ENCODE assay signal across 8 cellular contexts in the genomic region with DNA sequence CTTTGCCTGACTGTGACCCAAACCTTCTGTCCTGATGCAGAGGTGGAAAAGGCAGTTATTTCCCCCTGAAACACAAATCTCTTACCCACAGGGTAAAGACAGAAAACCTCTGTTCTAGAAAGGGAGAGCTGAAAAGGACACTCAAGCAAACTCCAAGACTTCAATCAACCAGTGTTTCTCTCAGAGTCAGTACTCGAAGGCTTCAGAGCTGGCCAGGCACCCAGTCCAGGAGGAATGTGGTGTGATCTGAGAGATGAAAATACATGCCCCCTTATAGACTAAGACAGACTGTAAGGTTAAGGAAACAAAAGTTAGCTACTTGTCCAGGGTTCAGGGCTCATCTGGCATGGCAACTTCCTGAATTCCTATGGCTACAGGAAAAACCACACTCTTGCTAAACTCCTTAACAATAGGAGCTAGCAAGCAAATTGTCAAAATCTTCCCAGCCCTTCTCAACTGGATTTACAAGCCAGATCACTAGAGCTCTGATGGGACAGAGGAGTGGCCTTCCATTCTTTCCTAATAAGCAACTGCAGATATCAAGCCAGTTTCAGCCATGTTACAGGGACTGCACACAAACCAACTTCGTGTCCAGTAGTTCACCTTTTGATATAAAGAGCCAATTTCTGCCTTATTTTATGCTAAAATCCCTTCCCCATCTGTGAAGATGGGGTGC.
A peak's percentile ranks its signal among the peaks of the same experiment; 100 is the strongest.
DNase-seq lines count a peak whose midpoint lies in the region; TF ChIP-seq lines count a peak whose summit lies in the region.
"Not testable (repeated sequence)": the region's sequence is repeated elsewhere in the genome, so short reads cannot be mapped to it uniquely, and the experiment has no call there.

No MANE protein-coding gene starts in this region.

- not testable (repeated sequence) for H3K9me3 ChIP-seq in OCI-LY3 (ENCODE audit: insufficient read depth, low read length); hepatocyte (ENCODE audit: low read depth); neural progenitor cell (ENCODE audit: low read depth); transverse colon

- peak overlapping the region; percentile 36 for H3K4me2 ChIP-seq in OCI-LY3 (ENCODE audit: low read length)
- not testable (repeated sequence) for H3K4me2 ChIP-seq in hepatocyte, neural progenitor cell

- not testable (repeated sequence) for H3K4me3 ChIP-seq in OCI-LY3 (ENCODE audit: low read length); choroid plexus epithelial cell (ENCODE audit: low read depth, low read length); hepatocyte; neural progenitor cell; transverse colon

- H3K36me3 Mint-ChIP-seq in activated CD4-positive, alpha-beta T cell treated with anti-CD3 and anti-CD28 coated beads, Interleukin-2, amount 10 ng/mL, durations not matched to agents 24 days and 14 days (ENCODE audit: low read depth); activated naive CD8-positive, alpha-beta T cell; neural progenitor cell: not testable (repeated sequence)

- DNase-seq in EL: peak; percentile 21
- not testable (repeated sequence) for DNase-seq in activated CD4-positive, alpha-beta T cell treated with anti-CD3 and anti-CD28 coated beads, Interleukin-2, amount 10 ng/mL, durations not matched to agents 24 days and 14 days; hepatocyte (ENCODE audit: low spot score); neural progenitor cell (ENCODE audit: low spot score); transverse colon
- peak; percentile 31 for DNase-seq in choroid plexus epithelial cell (ENCODE audit: low read depth)

- not testable (repeated sequence) for TF ChIP-seq POLR2A in transverse colon (IDR thresholded peaks at IDR 0.05)

- not testable (repeated sequence) for H3K79me2 ChIP-seq in OCI-LY3 (ENCODE audit: low read length); hepatocyte; neural progenitor cell (ENCODE audit: low read depth)

- not testable (repeated sequence) for H3K36me3 ChIP-seq in OCI-LY3 (replicated peaks; ENCODE audit: low read depth, low read length); hepatocyte (replicated peaks; ENCODE audit: insufficient read depth, low read depth); neural progenitor cell; transverse colon

- peak overlapping the region; percentile 96 for H3K27ac Mint-ChIP-seq in activated CD4-positive, alpha-beta T cell treated with anti-CD3 and anti-CD28 coated beads, Interleukin-2, amount 10 ng/mL, durations not matched to agents 24 days and 14 days
- peak overlapping the region; percentile 99 for H3K27ac Mint-ChIP-seq in activated naive CD8-positive, alpha-beta T cell
- H3K27ac Mint-ChIP-seq in neural progenitor cell: not testable (repeated sequence)

- peaks cover 32% of the 10 kb centered on the region for H3K4me1 Mint-ChIP-seq in activated CD4-positive, alpha-beta T cell treated with anti-CD3 and anti-CD28 coated beads, Interleukin-2, amount 10 ng/mL, durations not matched to agents 24 days and 14 days
- H3K4me1 Mint-ChIP-seq in activated naive CD8-positive, alpha-beta T cell (ENCODE audit: low read depth): peaks cover 50% of the 10 kb centered on the region
- peaks cover 13% of the 10 kb centered on the region for H3K4me1 Mint-ChIP-seq in neural progenitor cell

- TF ChIP-seq EP300 in transverse colon (IDR thresholded peaks at IDR 0.05; ENCODE audit: low read depth): not testable (repeated sequence)

- not testable (repeated sequence) for H3F3A ChIP-seq in neural progenitor cell (ENCODE audit: low read depth)

- H2AFZ ChIP-seq in OCI-LY3 (ENCODE audit: low read depth, low read length) (0 out of 2 replicates have a peak overlapping the region, but pooled peaks have one; percentile 14), neural progenitor cell (replicated peaks) (peak overlapping the region; percentile 51)
- not testable (repeated sequence) for H2AFZ ChIP-seq in hepatocyte

- not testable (repeated sequence) for H3K9me3 Mint-ChIP-seq in activated CD4-positive, alpha-beta T cell treated with anti-CD3 and anti-CD28 coated beads, Interleukin-2, amount 10 ng/mL, durations not matched to agents 24 days and 14 days; activated naive CD8-positive, alpha-beta T cell (ENCODE audit: low read depth); neural progenitor cell

- H3K27ac ChIP-seq in OCI-LY3 (ENCODE audit: low read length); neural progenitor cell: not testable (repeated sequence)
- H3K27ac ChIP-seq in hepatocyte (peak overlapping the region; percentile 15), transverse colon (peak overlapping the region in 3 of 4 donors; percentile 25 to 48 (median 46))

- H4K20me1 ChIP-seq in OCI-LY3 (ENCODE audit: insufficient read depth, low read length); hepatocyte (ENCODE audit: insufficient read depth, poor library complexity, severe bottlenecking); neural progenitor cell (ENCODE audit: low read depth): not testable (repeated sequence)

- in situ Hi-C loops in transverse colon (cut with MboI; ENCODE audit: low pct_ligation_motif_present in 1 of 4, low pct_unique_long_range_greater_than_20kb in 1 of 4, low sequenced_read_pairs in 3 of 4): not testable (repeated sequence)

- not testable (repeated sequence) for H3K9me2 ChIP-seq in hepatocyte (replicated peaks; ENCODE audit: insufficient read depth)

- H3K27me3 ChIP-seq in OCI-LY3 (ENCODE audit: low read depth, low read length); hepatocyte; neural progenitor cell; transverse colon: not testable (repeated sequence)

- TF ChIP-seq CTCF in OCI-LY3 (IDR thresholded peaks at IDR 0.05; ENCODE audit: low read depth, low read length); choroid plexus epithelial cell (conservative IDR thresholded peaks at IDR 0.05; ENCODE audit: low read depth, low read length); hepatocyte (IDR thresholded peaks at IDR 0.05; ENCODE audit: poor library complexity); neural progenitor cell (IDR thresholded peaks at IDR 0.05); transverse colon (IDR thresholded peaks at IDR 0.05): not testable (repeated sequence)

- not testable (repeated sequence) for H3K9ac ChIP-seq in OCI-LY3 (ENCODE audit: low read length); neural progenitor cell

- intact Hi-C loops in activated CD4-positive, alpha-beta T cell treated with anti-CD3 and anti-CD28 coated beads, Interleukin-2, amount 10 ng/mL, durations not matched to agents 24 days and 14 days (cut with micrococcal nuclease): loop anchor here (1.0 to 10.0 kb wide), 2 partner anchors 9 to 153 kb away; no protein-coding TSS in a partner anchor
- intact Hi-C loops in transverse colon (cut with DNase I; ENCODE audit: low total_unique reads): not testable (repeated sequence)

- H3K4me1 ChIP-seq in OCI-LY3 (ENCODE audit: low read length) (peaks cover 25% of the 10 kb centered on the region), transverse colon (peaks cover 0 to 11% (median 4%) of the 10 kb centered on the region in 4 donors)
- not testable (repeated sequence) for H3K4me1 ChIP-seq in hepatocyte (ENCODE audit: insufficient read depth); neural progenitor cell

- 97% methylated on average over 2 of the region's 2 CpGs for WGBS in hepatocyte (ENCODE audit: low lambda C conversion rate, missing lambda C conversion rate)
- 40 to 84% methylated on average over 1 to 2 of the region's 2 CpGs for WGBS in transverse colon (ENCODE audit: low coverage in 1 of 2), 2 donors

- not testable (repeated sequence) for H3K27me3 Mint-ChIP-seq in activated CD4-positive, alpha-beta T cell treated with anti-CD3 and anti-CD28 coated beads, Interleukin-2, amount 10 ng/mL, durations not matched to agents 24 days and 14 days; activated naive CD8-positive, alpha-beta T cell; neural progenitor cell (ENCODE audit: insufficient read depth, low read depth)

- peak overlapping the region; percentile 70 for H3K4me3 Mint-ChIP-seq in activated CD4-positive, alpha-beta T cell treated with anti-CD3 and anti-CD28 coated beads, Interleukin-2, amount 10 ng/mL, durations not matched to agents 24 days and 14 days
- peak overlapping the region; percentile 86 for H3K4me3 Mint-ChIP-seq in activated naive CD8-positive, alpha-beta T cell
- not testable (repeated sequence) for H3K4me3 Mint-ChIP-seq in neural progenitor cell
